ENCODE assay signal across 12 cellular contexts in genomic region chr2:182504903-182505302, GRCh38.
A peak's percentile ranks its signal among the peaks of the same experiment; 100 is the strongest.
DNase-seq lines count a peak whose midpoint lies in the region; ATAC-seq, FAIRE-seq and TF ChIP-seq lines count a peak whose summit lies in the region.
"Had no signal": no experiment of that assay in that cellular context is flagged by ENCODE, and none has a peak within 500 bp of the region (broad histone marks: within the 10 kb centered on the region; RNA-seq: fewer than 3 reads in every experiment).

No MANE protein-coding gene starts in this region.

- FAIRE-seq in astrocyte (lab: Jason Lieb, UNC), result no peak

- H3K9me3 ChIP-seq in astrocyte (ENCODE audit: insufficient read depth, low read depth, low read length) (no peaks in the 10 kb centered on the region), heart right ventricle (no peaks in the 10 kb centered on the region), smooth muscle cell (replicated peaks; ENCODE audit: low read depth) (no peaks in the 10 kb centered on the region), T-helper 17 cell (ENCODE audit: control insufficient read depth, low read length, poor library complexity, severe bottlenecking) (no peaks in the 10 kb centered on the region)
- H3K9me3 ChIP-seq: SJCRH30 had no signal

- DNase-seq in H4 (ENCODE audit: low spot score) (peak; percentile 58), astrocyte (ENCODE audit: low read depth) (peak; percentile 84), heart right ventricle (peak in 1 of 2 donors; percentile 23), smooth muscle cell (lab: John Stamatoyannopoulos, UW; ENCODE audit: unreplicated experiment) (no peak), NCI-H1694 (lab: John Stamatoyannopoulos, UW) (no peak), T-helper 17 cell (no peak), NCI-H1930 (lab: John Stamatoyannopoulos, UW) (no peak)
- DNase-seq: amygdala, naive B cell, NCI-H1417, SJCRH30, substantia nigra had no signal

- H4K20me1 ChIP-seq in astrocyte (ENCODE audit: insufficient read depth, low read length), result no peaks in the 10 kb centered on the region
- H4K20me1 ChIP-seq in smooth muscle cell (ENCODE audit: low read depth), result no peaks in the 10 kb centered on the region

- H3K27me3 ChIP-seq in astrocyte (ENCODE audit: insufficient read depth, low read length) (no peaks in the 10 kb centered on the region), heart right ventricle (no peaks in the 10 kb centered on the region), smooth muscle cell (ENCODE audit: low read depth) (no peaks in the 10 kb centered on the region)
- H3K27me3 ChIP-seq: SJCRH30 had no signal

- no peak for TF ChIP-seq CTCF in astrocyte (IDR thresholded peaks at IDR 0.05; ENCODE audit: insufficient read depth, low read depth, low read length)
- no peak for TF ChIP-seq CTCF in heart right ventricle (IDR thresholded peaks at IDR 0.05)
- TF ChIP-seq CTCF in smooth muscle cell (IDR thresholded peaks at IDR 0.05; ENCODE audit: borderline replicate concordance, insufficient read depth, poor library complexity, severe bottlenecking), result no peak

- no peaks in the 10 kb centered on the region for H3K9me3 Mint-ChIP-seq in astrocyte (ENCODE audit: unreplicated experiment)
- H3K9me3 Mint-ChIP-seq: naive B cell had no signal

- no peaks in the 10 kb centered on the region for H3K4me1 ChIP-seq in astrocyte (ENCODE audit: insufficient read depth, low read length)
- H3K4me1 ChIP-seq in heart right ventricle, result peaks cover 0 to 24% (median 0%) of the 10 kb centered on the region in 9 donors
- H3K4me1 ChIP-seq in smooth muscle cell (ENCODE audit: low read depth), result peaks cover 24% of the 10 kb centered on the region
- H3K4me1 ChIP-seq: SJCRH30 had no signal

- H2AFZ ChIP-seq in astrocyte (ENCODE audit: low read depth, low read length), result no peak overlapping the region
- H2AFZ ChIP-seq in smooth muscle cell (ENCODE audit: low read depth), result no peak overlapping the region

- peaks cover 25% of the 10 kb centered on the region for H3F3A ChIP-seq in smooth muscle cell (ENCODE audit: low read depth)

- intact Hi-C loops in heart right ventricle (cut with DNase I), result no loop called here

- no peaks in the 10 kb centered on the region for H3K79me2 ChIP-seq in astrocyte (ENCODE audit: insufficient read depth, low read length)
- no peaks in the 10 kb centered on the region for H3K79me2 ChIP-seq in smooth muscle cell (ENCODE audit: low read depth)

- H3K4me1 Mint-ChIP-seq in astrocyte (ENCODE audit: low read depth, unreplicated experiment) (peaks cover 23% of the 10 kb centered on the region), T-helper 17 cell (no peaks in the 10 kb centered on the region)
- H3K4me1 Mint-ChIP-seq: naive B cell had no signal

- no peaks in the 10 kb centered on the region for H3K36me3 ChIP-seq in astrocyte (ENCODE audit: insufficient read depth, low read length)
- H3K36me3 ChIP-seq in heart right ventricle, result no peaks in the 10 kb centered on the region
- no peaks in the 10 kb centered on the region for H3K36me3 ChIP-seq in smooth muscle cell (ENCODE audit: low read depth)
- H3K36me3 ChIP-seq: SJCRH30 had no signal

- H3K36me3 Mint-ChIP-seq in astrocyte (ENCODE audit: low read depth, unreplicated experiment) (no peaks in the 10 kb centered on the region), T-helper 17 cell (ENCODE audit: low read depth) (no peaks in the 10 kb centered on the region)
- H3K36me3 Mint-ChIP-seq: naive B cell had no signal

- no peak overlapping the region for H3K4me3 ChIP-seq in astrocyte (ENCODE audit: insufficient read depth, low read depth, low read length)
- H3K4me3 ChIP-seq in heart right ventricle, result no peak overlapping the region
- no peak overlapping the region for H3K4me3 ChIP-seq in smooth muscle cell
- H3K4me3 ChIP-seq: SJCRH30 had no signal

- 58 to 62% methylated on average over 2 of the region's 2 CpGs for WGBS in heart right ventricle, 2 donors
- WGBS in smooth muscle cell (ENCODE audit: low lambda C conversion rate), result 3% methylated on average over 2 of the region's 2 CpGs

- H3K27ac ChIP-seq in astrocyte (ENCODE audit: low read depth, low read length) (peak overlapping the region; percentile 26), heart right ventricle (peak overlapping the region in 6 of 10 donors; percentile 2 to 56 (median 25)), smooth muscle cell (ENCODE audit: low read depth) (peak overlapping the region; percentile 82)
- H3K27ac ChIP-seq: SJCRH30 had no signal

- ATAC-seq in heart right ventricle (peak; percentile 71 to 94 (median 86)), T-helper 17 cell (no peak)

- H3K9ac ChIP-seq in astrocyte (ENCODE audit: low read length) (no peak overlapping the region), smooth muscle cell (ENCODE audit: low read depth) (peak overlapping the region; percentile 16)

- no peak overlapping the region for H3K4me3 Mint-ChIP-seq in astrocyte (ENCODE audit: unreplicated experiment)
- H3K4me3 Mint-ChIP-seq in T-helper 17 cell, result no peak overlapping the region
- H3K4me3 Mint-ChIP-seq: naive B cell had no signal

- peak overlapping the region; percentile 37 for H3K27ac Mint-ChIP-seq in astrocyte (ENCODE audit: unreplicated experiment)
- no peak overlapping the region for H3K27ac Mint-ChIP-seq in T-helper 17 cell

- H3K27me3 Mint-ChIP-seq in astrocyte (ENCODE audit: low read depth, unreplicated experiment), result no peaks in the 10 kb centered on the region
- no peaks in the 10 kb centered on the region for H3K27me3 Mint-ChIP-seq in T-helper 17 cell
- H3K27me3 Mint-ChIP-seq: naive B cell had no signal

- H3K4me2 ChIP-seq in astrocyte (ENCODE audit: low read length), result no peak overlapping the region
- H3K4me2 ChIP-seq in smooth muscle cell, result peak overlapping the region; percentile 68

Comparison
In these comparisons a context has a peak if more than half of its experiments do, and no peak if none do; other contexts are left out.
1. DNase-seq: peak in H4 (single experiment) and astrocyte (single experiment); none in smooth muscle cell (single experiment), NCI-H1694 (single experiment), T-helper 17 cell (0 of 3) and NCI-H1930 (0 of 2).
2. H3K27ac ChIP-seq: peak in every context shown above with its lines; median percentile 82 in smooth muscle cell; 26 in astrocyte; 25 in heart right ventricle.